In the genomic region with DNA sequence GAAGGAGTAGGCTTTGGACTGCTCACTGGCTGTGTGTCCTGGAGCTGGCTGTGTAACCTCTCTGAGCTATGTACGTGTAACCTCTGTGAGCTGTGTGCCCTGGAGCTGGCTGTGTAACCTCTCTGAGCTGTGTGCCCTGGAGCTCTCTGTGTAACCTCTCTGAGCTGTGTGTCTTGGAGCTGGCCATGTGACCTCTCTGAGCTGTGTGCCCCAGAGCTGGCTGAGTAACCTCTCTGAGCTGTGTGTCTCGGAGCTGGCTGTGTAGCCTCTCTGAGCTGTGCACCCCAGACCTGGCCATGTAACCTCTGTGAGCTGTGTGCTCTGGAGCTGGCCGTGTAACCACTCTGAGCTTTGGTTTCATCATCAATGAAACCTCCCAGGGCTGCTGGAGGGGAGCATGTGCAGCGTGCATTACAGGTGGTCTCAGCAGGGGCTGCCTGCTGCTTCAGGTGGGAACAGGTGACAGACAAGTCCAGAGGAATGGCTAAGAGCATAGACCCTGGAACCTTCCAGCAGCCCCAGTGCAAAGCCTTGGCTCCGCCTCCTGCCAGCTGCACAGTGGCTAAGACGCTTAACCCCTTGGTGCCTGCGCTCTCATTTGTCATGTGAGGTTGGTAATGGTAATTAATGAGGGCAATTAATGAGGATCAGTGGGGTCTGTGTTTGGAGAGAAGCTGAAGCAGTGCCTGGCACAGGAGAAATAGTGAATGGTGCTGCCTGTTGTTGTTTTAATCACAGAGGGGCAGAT, we compare ENCODE assay signal across 1 cellular context.
TF ChIP-seq lines count a peak whose summit lies in the region.

No MANE protein-coding gene starts in this region.

TF ChIP-seq in GM23338, 12 proteins besides CTCF, POLR2A, EP300 and RAD21:
- no peak for TF ChIP-seq REST (IDR thresholded peaks at IDR 0.05; ENCODE audit: unreplicated experiment)
- TF ChIP-seq JUNB (IDR thresholded peaks at IDR 0.05; ENCODE audit: unreplicated experiment): no peak
- TF ChIP-seq ZNF331 (CRISPR knock-in tag; IDR thresholded peaks at IDR 0.05; ENCODE audit: low read depth): no peak
- no peak for TF ChIP-seq CREB1 (CRISPR knock-in tag; IDR thresholded peaks at IDR 0.05; ENCODE audit: low read depth)
- TF ChIP-seq, protein P1, sequence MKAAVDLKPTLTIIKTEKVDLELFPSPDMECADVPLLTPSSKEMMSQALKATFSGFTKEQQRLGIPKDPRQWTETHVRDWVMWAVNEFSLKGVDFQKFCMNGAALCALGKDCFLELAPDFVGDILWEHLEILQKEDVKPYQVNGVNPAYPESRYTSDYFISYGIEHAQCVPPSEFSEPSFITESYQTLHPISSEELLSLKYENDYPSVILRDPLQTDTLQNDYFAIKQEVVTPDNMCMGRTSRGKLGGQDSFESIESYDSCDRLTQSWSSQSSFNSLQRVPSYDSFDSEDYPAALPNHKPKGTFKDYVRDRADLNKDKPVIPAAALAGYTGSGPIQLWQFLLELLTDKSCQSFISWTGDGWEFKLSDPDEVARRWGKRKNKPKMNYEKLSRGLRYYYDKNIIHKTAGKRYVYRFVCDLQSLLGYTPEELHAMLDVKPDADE (IDR thresholded peaks at IDR 0.05): no peak
- TF ChIP-seq, protein P2, sequence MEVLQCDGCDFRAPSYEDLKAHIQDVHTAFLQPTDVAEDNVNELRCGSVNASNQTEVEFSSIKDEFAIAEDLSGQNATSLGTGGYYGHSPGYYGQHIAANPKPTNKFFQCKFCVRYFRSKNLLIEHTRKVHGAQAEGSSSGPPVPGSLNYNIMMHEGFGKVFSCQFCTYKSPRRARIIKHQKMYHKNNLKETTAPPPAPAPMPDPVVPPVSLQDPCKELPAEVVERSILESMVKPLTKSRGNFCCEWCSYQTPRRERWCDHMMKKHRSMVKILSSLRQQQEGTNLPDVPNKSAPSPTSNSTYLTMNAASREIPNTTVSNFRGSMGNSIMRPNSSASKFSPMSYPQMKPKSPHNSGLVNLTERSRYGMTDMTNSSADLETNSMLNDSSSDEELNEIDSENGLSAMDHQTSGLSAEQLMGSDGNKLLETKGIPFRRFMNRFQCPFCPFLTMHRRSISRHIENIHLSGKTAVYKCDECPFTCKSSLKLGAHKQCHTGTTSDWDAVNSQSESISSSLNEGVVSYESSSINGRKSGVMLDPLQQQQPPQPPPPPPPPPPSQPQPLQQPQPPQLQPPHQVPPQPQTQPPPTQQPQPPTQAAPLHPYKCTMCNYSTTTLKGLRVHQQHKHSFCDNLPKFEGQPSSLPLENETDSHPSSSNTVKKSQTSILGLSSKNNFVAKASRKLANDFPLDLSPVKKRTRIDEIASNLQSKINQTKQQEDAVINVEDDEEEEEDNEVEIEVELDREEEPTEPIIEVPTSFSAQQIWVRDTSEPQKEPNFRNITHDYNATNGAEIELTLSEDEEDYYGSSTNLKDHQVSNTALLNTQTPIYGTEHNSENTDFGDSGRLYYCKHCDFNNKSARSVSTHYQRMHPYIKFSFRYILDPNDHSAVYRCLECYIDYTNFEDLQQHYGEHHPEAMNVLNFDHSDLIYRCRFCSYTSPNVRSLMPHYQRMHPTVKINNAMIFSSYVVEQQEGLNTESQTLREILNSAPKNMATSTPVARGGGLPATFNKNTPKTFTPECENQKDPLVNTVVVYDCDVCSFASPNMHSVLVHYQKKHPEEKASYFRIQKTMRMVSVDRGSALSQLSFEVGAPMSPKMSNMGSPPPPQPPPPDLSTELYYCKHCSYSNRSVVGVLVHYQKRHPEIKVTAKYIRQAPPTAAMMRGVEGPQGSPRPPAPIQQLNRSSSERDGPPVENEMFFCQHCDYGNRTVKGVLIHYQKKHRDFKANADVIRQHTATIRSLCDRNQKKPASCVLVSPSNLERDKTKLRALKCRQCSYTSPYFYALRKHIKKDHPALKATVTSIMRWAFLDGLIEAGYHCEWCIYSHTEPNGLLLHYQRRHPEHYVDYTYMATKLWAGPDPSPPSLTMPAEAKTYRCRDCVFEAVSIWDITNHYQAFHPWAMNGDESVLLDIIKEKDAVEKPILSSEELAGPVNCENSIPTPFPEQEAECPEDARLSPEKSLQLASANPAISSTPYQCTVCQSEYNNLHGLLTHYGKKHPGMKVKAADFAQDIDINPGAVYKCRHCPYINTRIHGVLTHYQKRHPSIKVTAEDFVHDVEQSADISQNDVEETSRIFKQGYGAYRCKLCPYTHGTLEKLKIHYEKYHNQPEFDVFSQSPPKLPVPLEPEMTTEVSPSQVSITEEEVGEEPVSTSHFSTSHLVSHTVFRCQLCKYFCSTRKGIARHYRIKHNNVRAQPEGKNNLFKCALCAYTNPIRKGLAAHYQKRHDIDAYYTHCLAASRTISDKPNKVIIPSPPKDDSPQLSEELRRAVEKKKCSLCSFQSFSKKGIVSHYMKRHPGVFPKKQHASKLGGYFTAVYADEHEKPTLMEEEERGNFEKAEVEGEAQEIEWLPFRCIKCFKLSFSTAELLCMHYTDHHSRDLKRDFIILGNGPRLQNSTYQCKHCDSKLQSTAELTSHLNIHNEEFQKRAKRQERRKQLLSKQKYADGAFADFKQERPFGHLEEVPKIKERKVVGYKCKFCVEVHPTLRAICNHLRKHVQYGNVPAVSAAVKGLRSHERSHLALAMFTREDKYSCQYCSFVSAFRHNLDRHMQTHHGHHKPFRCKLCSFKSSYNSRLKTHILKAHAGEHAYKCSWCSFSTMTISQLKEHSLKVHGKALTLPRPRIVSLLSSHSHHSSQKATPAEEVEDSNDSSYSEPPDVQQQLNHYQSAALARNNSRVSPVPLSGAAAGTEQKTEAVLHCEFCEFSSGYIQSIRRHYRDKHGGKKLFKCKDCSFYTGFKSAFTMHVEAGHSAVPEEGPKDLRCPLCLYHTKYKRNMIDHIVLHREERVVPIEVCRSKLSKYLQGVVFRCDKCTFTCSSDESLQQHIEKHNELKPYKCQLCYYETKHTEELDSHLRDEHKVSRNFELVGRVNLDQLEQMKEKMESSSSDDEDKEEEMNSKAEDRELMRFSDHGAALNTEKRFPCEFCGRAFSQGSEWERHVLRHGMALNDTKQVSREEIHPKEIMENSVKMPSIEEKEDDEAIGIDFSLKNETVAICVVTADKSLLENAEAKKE (CRISPR knock-in tag; IDR thresholded peaks at IDR 0.05): no peak
- no peak for TF ChIP-seq NANOG (IDR thresholded peaks at IDR 0.05; ENCODE audit: borderline replicate concordance)
- TF ChIP-seq EZH2 (IDR thresholded peaks at IDR 0.05; ENCODE audit: low read depth, unreplicated experiment): no peak
- TF ChIP-seq EZH2phosphoT487 (IDR thresholded peaks at IDR 0.05; ENCODE audit: unreplicated experiment): no peak
- no peak for TF ChIP-seq ZNF114 (CRISPR knock-in tag; IDR thresholded peaks at IDR 0.05)
- TF ChIP-seq STAT1 (IDR thresholded peaks at IDR 0.05; ENCODE audit: unreplicated experiment): no peak
- TF ChIP-seq POLR2AphosphoS5 (IDR thresholded peaks at IDR 0.05; ENCODE audit: low read depth): no peak
TF ChIP-seq in GM23338: peak in this region for 0.
